30 cellular contexts compared by ENCODE assay signal in the genomic region with DNA sequence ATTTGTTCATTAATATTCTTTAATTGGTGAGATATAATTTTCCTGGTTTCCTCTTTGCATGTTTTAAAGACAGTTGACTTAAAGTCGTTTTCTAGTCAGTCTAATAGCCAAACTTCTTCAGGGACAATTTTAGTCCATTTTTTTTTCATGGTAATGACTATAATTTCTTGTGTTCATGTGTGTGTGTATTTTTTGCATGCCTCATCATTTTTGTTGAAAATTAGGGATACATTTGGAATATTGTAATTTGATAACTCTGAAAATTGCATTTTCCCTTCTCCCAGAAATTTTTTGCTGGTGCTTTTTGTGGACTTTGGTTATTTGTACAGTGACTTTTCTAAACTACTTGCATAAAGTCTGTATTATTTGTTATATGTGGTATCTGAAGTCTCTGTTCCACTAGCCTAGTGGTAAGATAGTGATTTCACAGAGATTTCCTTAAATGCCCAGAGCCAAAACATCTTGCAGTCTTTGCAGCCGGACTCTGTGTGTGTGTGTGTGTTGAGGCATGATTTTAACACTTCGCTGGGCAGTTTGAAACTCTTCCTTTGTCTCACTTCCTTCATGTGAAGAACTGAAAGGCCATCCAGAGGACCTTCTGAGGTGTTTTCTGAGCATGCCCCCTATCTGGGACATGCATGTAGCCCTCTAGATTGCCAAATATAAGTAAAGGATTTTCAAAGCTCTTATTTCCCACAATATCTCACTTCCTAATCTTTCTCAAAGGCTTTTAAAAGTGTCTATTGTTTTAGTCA. TPM values are rescaled to one million over a fixed set of nuclear protein-coding genes. Genes with fewer than 3 reads are reported as not detected.
"Had no signal": no experiment of that assay in that cellular context is flagged by ENCODE, and none has a peak within 500 bp of the region (broad histone marks: within the 10 kb centered on the region; RNA-seq: fewer than 3 reads in every experiment).

No MANE protein-coding gene starts in this region.

- H3K36me3 ChIP-seq: adrenal gland, breast epithelium had no signal

- H3K27ac Mint-ChIP-seq: activated CD4-positive, alpha-beta memory T cell treated with anti-CD3 and anti-CD28 coated beads, Interleukin-2, amount 10 ng/mL, durations not matched to agents 7 days and 5 days; activated CD4-positive, alpha-beta T cell treated with anti-CD3 and anti-CD28 coated beads for 36 hours; activated naive CD4-positive, alpha-beta T cell treated with anti-CD3 and anti-CD28 coated beads, Interleukin-2, amount 10 ng/mL, durations not matched to agents 7 days and 5 days; activated naive CD8-positive, alpha-beta T cell treated with anti-CD3 and anti-CD28 coated beads, Interleukin-2, amount 10 ng/mL, durations not matched to agents 7 days and 5 days; activated T-helper 17 cell treated with anti-CD3 and anti-CD28 coated beads, Interleukin-2, amount 50 U/mL, for 72 hours; T-cell had no signal

- H3K36me3 Mint-ChIP-seq: activated naive CD4-positive, alpha-beta T cell treated with anti-CD3 and anti-CD28 coated beads, Interleukin-2, amount 10 ng/mL, durations not matched to agents 7 days and 5 days; activated naive CD8-positive, alpha-beta T cell treated with anti-CD3 and anti-CD28 coated beads, Interleukin-2, amount 10 ng/mL, durations not matched to agents 7 days and 5 days had no signal

- H3K4me1 ChIP-seq: adrenal gland, breast epithelium had no signal

- H3K27me3 ChIP-seq: breast epithelium had no signal

- H3K4me1 Mint-ChIP-seq: activated CD4-positive, alpha-beta memory T cell treated with anti-CD3 and anti-CD28 coated beads, Interleukin-2, amount 10 ng/mL, durations not matched to agents 7 days and 5 days; activated CD4-positive, alpha-beta T cell treated with anti-CD3 and anti-CD28 coated beads for 36 hours; activated naive CD4-positive, alpha-beta T cell treated with anti-CD3 and anti-CD28 coated beads, Interleukin-2, amount 10 ng/mL, durations not matched to agents 7 days and 5 days; activated naive CD8-positive, alpha-beta T cell treated with anti-CD3 and anti-CD28 coated beads, Interleukin-2, amount 10 ng/mL, durations not matched to agents 7 days and 5 days; activated T-helper 17 cell treated with anti-CD3 and anti-CD28 coated beads, Interleukin-2, amount 50 U/mL, for 72 hours had no signal

- DNase-seq: activated CD4-positive, alpha-beta memory T cell treated with anti-CD3 and anti-CD28 coated beads, Interleukin-2, amount 10 ng/mL, durations not matched to agents 7 days and 5 days; activated CD4-positive, alpha-beta T cell treated with anti-CD3 and anti-CD28 coated beads for 36 hours; activated CD4-positive, alpha-beta T cell treated with anti-CD3 and anti-CD28 coated beads, Interleukin-2, amount 50 U/mL, for 1 hour; activated gamma-delta T cell; activated naive CD4-positive, alpha-beta T cell treated with anti-CD3 and anti-CD28 coated beads, Interleukin-2, amount 10 ng/mL, durations not matched to agents 7 days and 5 days; activated naive CD8-positive, alpha-beta T cell treated with anti-CD3 and anti-CD28 coated beads, Interleukin-2, amount 10 ng/mL, durations not matched to agents 7 days and 5 days; activated T-cell treated with anti-CD3 and anti-CD28 coated beads for 4 hours; activated T-cell treated with anti-CD3 and anti-CD28 coated beads, Interleukin-2, amount 50 U/mL, for 48 hours; adrenal gland; aorta; caudate nucleus; NCI-H1092 treated with DMSO at 0.1 percent for 48 hours; NCI-H1417 treated with DMSO at 0.1 percent for 48 hours; NCI-H1694; NCI-H2029; NCI-H2107; NCI-H2171 treated with DMSO at 0.1 percent for 48 hours; NCI-H226; NCI-H526; NCI-H82; NK-92 treated with Interleukin-12 subunit alpha and Interleukin-12 subunit beta, amount 100 ng/mL, for 24 hours; RPMI8226; T-cell; T-helper 2 cell had no signal

- H3K4me3 ChIP-seq: adrenal gland, breast epithelium, SK-N-MC had no signal

- H3K27ac ChIP-seq: adrenal gland, breast epithelium, SK-N-MC, VCaP had no signal

- H3K4me3 Mint-ChIP-seq: activated CD4-positive, alpha-beta memory T cell treated with anti-CD3 and anti-CD28 coated beads, Interleukin-2, amount 10 ng/mL, durations not matched to agents 7 days and 5 days; activated CD4-positive, alpha-beta T cell treated with anti-CD3 and anti-CD28 coated beads for 36 hours; activated naive CD4-positive, alpha-beta T cell treated with anti-CD3 and anti-CD28 coated beads, Interleukin-2, amount 10 ng/mL, durations not matched to agents 7 days and 5 days; activated naive CD8-positive, alpha-beta T cell treated with anti-CD3 and anti-CD28 coated beads, Interleukin-2, amount 10 ng/mL, durations not matched to agents 7 days and 5 days; activated T-helper 17 cell treated with anti-CD3 and anti-CD28 coated beads, Interleukin-2, amount 50 U/mL, for 72 hours; T-cell had no signal

- H3K9me3 ChIP-seq: adrenal gland had no signal

- ATAC-seq: activated CD4-positive, alpha-beta T cell treated with anti-CD3 and anti-CD28 coated beads for 36 hours; activated T-helper 17 cell treated with anti-CD3 and anti-CD28 coated beads, Interleukin-2, amount 50 U/mL, for 72 hours; Panc1; Right ventricle myocardium inferior; T-cell had no signal

RNA-seq across cellular contexts. Expression of gene ZNF365, which starts 40.9 kb away (rescaled TPM):
- total RNA-seq: Right ventricle myocardium inferior had no signal
